ENCODE assay signal across 9 cellular contexts in genomic region chr6:90217621-90218496, GRCh38.
DNase-seq lines count a peak whose midpoint lies in the region; ATAC-seq lines count a peak whose summit lies in the region.
"Had no signal": no experiment of that assay in that cellular context is flagged by ENCODE, and none has a peak within 500 bp of the region (broad histone marks: within the 10 kb centered on the region; RNA-seq: fewer than 3 reads in every experiment).

No MANE protein-coding gene starts in this region.

- peak overlapping the region in 2 of 7 experiments; percentile 3 to 14 for H3K4me3 ChIP-seq in skin epidermis

- H3K36me3 Mint-ChIP-seq in activated naive CD8-positive, alpha-beta T cell treated with anti-CD3 and anti-CD28 coated beads for 36 hours: peaks cover 38% of the 10 kb centered on the region

- intact Hi-C loops in left cardiac atrium (cut with DNase I): loop anchor here in 1 of 2 donors (10.0 kb wide), 1 partner anchor 243 kb away; no protein-coding TSS in a partner anchor

- H3K27me3 Mint-ChIP-seq in activated naive CD8-positive, alpha-beta T cell treated with anti-CD3 and anti-CD28 coated beads for 36 hours: no peaks in the 10 kb centered on the region
- H3K27me3 Mint-ChIP-seq: activated naive CD4-positive, alpha-beta T cell treated with anti-CD3 and anti-CD28 coated beads, Interleukin-2, amount 50 U/mL, for 24 hours had no signal

- no peak overlapping the region for H3K27ac Mint-ChIP-seq in activated naive CD8-positive, alpha-beta T cell treated with anti-CD3 and anti-CD28 coated beads for 36 hours
- H3K27ac Mint-ChIP-seq: activated naive CD4-positive, alpha-beta T cell treated with anti-CD3 and anti-CD28 coated beads, Interleukin-2, amount 50 U/mL, for 24 hours had no signal

- H3K27ac ChIP-seq in skin epidermis: peak overlapping the region in 20 of 21 experiments; percentile 40 to 85 (median 78)

- H3K9me3 Mint-ChIP-seq in activated naive CD8-positive, alpha-beta T cell treated with anti-CD3 and anti-CD28 coated beads for 36 hours: peaks cover 6% of the 10 kb centered on the region

- H3K4me1 Mint-ChIP-seq in activated naive CD8-positive, alpha-beta T cell treated with anti-CD3 and anti-CD28 coated beads for 36 hours: peaks cover 44% of the 10 kb centered on the region

- H3K4me3 Mint-ChIP-seq in activated naive CD8-positive, alpha-beta T cell treated with anti-CD3 and anti-CD28 coated beads for 36 hours: no peak overlapping the region

- peak; percentile 69 for DNase-seq in activated effector memory CD4-positive, alpha-beta T cell treated with anti-CD3 and anti-CD28 coated beads, Interleukin-2, amount 50 U/mL, for 16 hours
- DNase-seq in activated effector memory CD4-positive, alpha-beta T cell treated with Interleukin-2 at 50 U/mL for 16 hours: no peak
- DNase-seq in activated naive CD8-positive, alpha-beta T cell treated with anti-CD3 and anti-CD28 coated beads for 36 hours: peak; percentile 57
- no peak for DNase-seq in left cardiac atrium
- DNase-seq in occipital lobe (lab: John Stamatoyannopoulos, UW): no peak

- peak; percentile 21 to 89 for ATAC-seq in left cardiac atrium
- no peak for ATAC-seq in GM19467 (IDR thresholded peaks at IDR 0.05; ENCODE audit: unreplicated experiment)
- ATAC-seq in HG03139 (IDR thresholded peaks at IDR 0.05; ENCODE audit: unreplicated experiment): no peak

Comparison
In these comparisons a context has a peak if more than half of its experiments do, and no peak if none do; other contexts are left out.
1. DNase-seq: peak in activated effector memory CD4-positive, alpha-beta T cell treated with anti-CD3 and anti-CD28 coated beads, Interleukin-2, amount 50 U/mL, for 16 hours (single experiment) and activated naive CD8-positive, alpha-beta T cell treated with anti-CD3 and anti-CD28 coated beads for 36 hours (single experiment); none in activated effector memory CD4-positive, alpha-beta T cell treated with Interleukin-2 at 50 U/mL for 16 hours (single experiment), left cardiac atrium (single experiment) and occipital lobe (single experiment).
2. ATAC-seq: peak in left cardiac atrium (2 of 2); none in GM19467 (single experiment) and HG03139 (single experiment).